Comparison of ENCODE assay signal across 8 cellular contexts in genomic region chr17:39677581-39678339, GRCh38. TPM values are rescaled to one million over a fixed set of nuclear protein-coding genes. Genes with fewer than 3 reads are reported as not detected.
A peak's percentile ranks its signal among the peaks of the same experiment; 100 is the strongest.
DNase-seq lines count a peak whose midpoint lies in the region; FAIRE-seq and TF ChIP-seq lines count a peak whose summit lies in the region.
"Had no signal": no experiment of that assay in that cellular context is flagged by ENCODE, and none has a peak within 500 bp of the region (broad histone marks: within the 10 kb centered on the region; RNA-seq: fewer than 3 reads in every experiment).

No MANE protein-coding gene starts in this region.

- H3K27me3 ChIP-seq in esophagus muscularis mucosa (no peaks in the 10 kb centered on the region), small intestine (ENCODE audit: control insufficient read depth in 2 of 2, insufficient read depth in 2 of 2, low read length in 2 of 2) (no peaks in the 10 kb centered on the region)

- FAIRE-seq in small intestine (lab: Jason Lieb, UNC) = no peak
- FAIRE-seq: endothelial cell of umbilical vein had no signal

- H3K36me3 ChIP-seq in esophagus muscularis mucosa = peaks cover 0 to 38% (median 9%) of the 10 kb centered on the region in 4 donors
- no peaks in the 10 kb centered on the region for H3K36me3 ChIP-seq in small intestine (ENCODE audit: control insufficient read depth in 2 of 2, insufficient read depth in 2 of 2, low read length in 2 of 2)

- 36% methylated on average over 11 of the region's 11 CpGs for WGBS in esophagus muscularis mucosa
- 55 to 63% (median 57%) methylated on average over 11 of the region's 11 CpGs for WGBS in small intestine, 3 donors

- TF ChIP-seq CTCF in esophagus muscularis mucosa (IDR thresholded peaks at IDR 0.05) = no peak
- TF ChIP-seq CTCF in GM20000 (IDR thresholded peaks at IDR 0.05; ENCODE audit: extremely low read depth, missing control alignments) = no peak

- intact Hi-C loops in esophagus muscularis mucosa (cut with DNase I) = no loop called here

- peak overlapping the region in 1 of 4 donors; percentile 8 for H3K4me3 ChIP-seq in esophagus muscularis mucosa
- H3K4me3 ChIP-seq in small intestine (ENCODE audit: low read depth in 1 of 2, low read length in 2 of 2) = no peak overlapping the region

- H3K4me1 ChIP-seq in esophagus muscularis mucosa = peaks cover 32 to 50% (median 38%) of the 10 kb centered on the region in 4 donors
- H3K4me1 ChIP-seq in small intestine (ENCODE audit: control insufficient read depth in 2 of 2, insufficient read depth in 1 of 2, low read depth in 1 of 2, low read length in 1 of 2) = peaks cover 6 to 12% of the 10 kb centered on the region in 2 donors

- TF ChIP-seq EP300 in esophagus muscularis mucosa (IDR thresholded peaks at IDR 0.05) = no peak

- no peak for TF ChIP-seq POLR2A in esophagus muscularis mucosa (IDR thresholded peaks at IDR 0.05; ENCODE audit: low read depth)

- H3K27ac ChIP-seq in esophagus muscularis mucosa (replicated peaks in 1 of 4) (peak overlapping the region; percentile 33 to 67 (median 59)), small intestine (ENCODE audit: low read depth in 1 of 2, low read length in 1 of 2) (peak overlapping the region; percentile 86 to 92)

- H3K9me3 ChIP-seq in esophagus muscularis mucosa (no peaks in the 10 kb centered on the region), small intestine (ENCODE audit: control insufficient read depth, low read depth) (no peaks in the 10 kb centered on the region)

- DNase-seq in NCI-H2196 treated with DMSO at 0.1 percent for 48 hours (lab: John Stamatoyannopoulos, UW; ENCODE audit: unreplicated experiment) = peak; percentile 9
- no peak for DNase-seq in NCI-H2196 (lab: John Stamatoyannopoulos, UW; ENCODE audit: unreplicated experiment)
- no peak for DNase-seq in esophagus muscularis mucosa (ENCODE audit: extremely low spot score)
- no peak for DNase-seq in small intestine
- DNase-seq in NCI-H1048 (lab: John Stamatoyannopoulos, UW) = no peak
- DNase-seq in GM20000 (ENCODE audit: low spot score) = no peak
- DNase-seq: NCI-H446 had no signal

RNA-seq across cellular contexts. Expression of gene PNMT, which starts 9.5 kb away (rescaled TPM):
- total RNA-seq in esophagus muscularis mucosa = 10 to 100 TPM in 3 of 4 donors, 1 to 10 TPM in 1; 9.4 to 14.3 (median 10.6) TPM
- 1 to 10 TPM; 3.4 to 7.8 (median 6.5) TPM for polyA plus RNA-seq in small intestine
- total RNA-seq: endothelial cell of umbilical vein had no signal

RNA-seq across cellular contexts. Expression of gene PGAP3, which starts 10.1 kb away (rescaled TPM):
- 1 to 10 TPM; 6.2 to 9.4 (median 8.5) TPM for total RNA-seq in esophagus muscularis mucosa
- 10 to 100 TPM; 20.6 to 35.5 (median 21.6) TPM for polyA plus RNA-seq in small intestine

RNA-seq across cellular contexts. Expression of gene TCAP, which starts 12.6 kb away (rescaled TPM):
- 1 to 10 TPM in 3 of 4 donors, under 1 TPM in 1; 0.99 to 2.1 (median 1.3) TPM for total RNA-seq in esophagus muscularis mucosa
- 10 to 100 TPM in 1 of 3 donors, 1 to 10 TPM in 1, under 1 TPM in 1; 0.85 to 27.6 (median 5.4) TPM for polyA plus RNA-seq in small intestine

RNA-seq across cellular contexts. Expression of gene ERBB2, which starts 22.1 kb away (rescaled TPM):
- 10 to 100 TPM; 36.8 to 67.7 (median 57.7) TPM for total RNA-seq in esophagus muscularis mucosa
- 10 to 100 TPM; 43.0 to 83.2 (median 56.2) TPM for polyA plus RNA-seq in small intestine

RNA-seq across cellular contexts. Expression of gene STARD3, which starts 40.8 kb away (rescaled TPM):
- 10 to 100 TPM; 27.5 to 47.3 (median 38.6) TPM for total RNA-seq in esophagus muscularis mucosa
- polyA plus RNA-seq in small intestine = 10 to 100 TPM; 56.0 to 80.2 (median 72.0) TPM
